ENCODE assay signal across 8 cellular contexts in genomic region chr12:66168410-66168809, GRCh38. TPM values are rescaled to one million over a fixed set of nuclear protein-coding genes. Genes with fewer than 3 reads are reported as not detected.
DNase-seq lines count a peak whose midpoint lies in the region; ATAC-seq and TF ChIP-seq lines count a peak whose summit lies in the region.

No MANE protein-coding gene starts in this region.

- CTCF ChIA-PET in activated CD4-positive, alpha-beta T cell treated with anti-CD3 and anti-CD28 coated beads, Interleukin-2, amount 10 ng/mL, durations not matched to agents 7 days and 5 days (lab: Charles Lee) = interaction anchor here (0.8 to 2.2 kb wide), 3 partner anchors 9 to 230 kb away, joined by 4 to 15 read pairs (median 6); no protein-coding TSS in a partner anchor

- peak overlapping the region; percentile 88 for H3K4me3 ChIP-seq in WI38 (ENCODE audit: low read depth, low read length)
- H3K4me3 ChIP-seq in iPS-15b (ENCODE audit: low read depth, low read length) = peak overlapping the region; percentile 30
- peak overlapping the region; percentile 98 for H3K4me3 ChIP-seq in thoracic aorta

- H3K4me1 ChIP-seq in iPS-15b (ENCODE audit: control insufficient read depth, insufficient read depth, low read length) (peaks cover 2% of the 10 kb centered on the region), thoracic aorta (ENCODE audit: control insufficient read depth in 1 of 2, low read depth in 2 of 2) (peaks cover 5 to 26% of the 10 kb centered on the region in 2 donors)

- no peak for DNase-seq in activated CD4-positive, alpha-beta T cell treated with anti-CD3 and anti-CD28 coated beads, Interleukin-2, amount 10 ng/mL, durations not matched to agents 7 days and 5 days
- no peak for DNase-seq in activated CD4-positive, alpha-beta T cell treated with anti-CD3 and anti-CD28 coated beads for 48 hours
- DNase-seq in thoracic aorta (ENCODE audit: low spot score) (no peak), SHP77 (lab: John Stamatoyannopoulos, UW) (no peak), G401 (ENCODE audit: low spot score) (no peak), germinal center (ENCODE audit: low spot score) (no peak)

- TF ChIP-seq CTCF in WI38 (IDR thresholded peaks at IDR 0.05; ENCODE audit: low read depth, low read length) (no peak), thoracic aorta (IDR thresholded peaks at IDR 0.05) (no peak)

- no peaks in the 10 kb centered on the region for H3K27me3 ChIP-seq in iPS-15b (ENCODE audit: control insufficient read depth, insufficient read depth, low read length)
- H3K27me3 ChIP-seq in thoracic aorta (replicated peaks; ENCODE audit: insufficient read depth) = no peaks in the 10 kb centered on the region

- POLR2A ChIA-PET in activated CD4-positive, alpha-beta T cell treated with anti-CD3 and anti-CD28 coated beads, Interleukin-2, amount 10 ng/mL, durations not matched to agents 7 days and 5 days (lab: Charles Lee) = interaction anchor here (0.9 to 1.1 kb wide), 2 partner anchors 28 to 38 kb away, joined by 3 to 5 read pairs; partner anchors contain the start of gene LLPH

- peak overlapping the region; percentile 94 for H3K4me3 Mint-ChIP-seq in activated CD4-positive, alpha-beta T cell treated with anti-CD3 and anti-CD28 coated beads, Interleukin-2, amount 10 ng/mL, durations not matched to agents 7 days and 5 days

- peak overlapping the region; percentile 100 for H3K27ac Mint-ChIP-seq in activated CD4-positive, alpha-beta T cell treated with anti-CD3 and anti-CD28 coated beads, Interleukin-2, amount 10 ng/mL, durations not matched to agents 7 days and 5 days

- H3K36me3 ChIP-seq in iPS-15b (ENCODE audit: control insufficient read depth, insufficient read depth, low read length) = no peaks in the 10 kb centered on the region
- no peaks in the 10 kb centered on the region for H3K36me3 ChIP-seq in thoracic aorta

- H3K9ac ChIP-seq in iPS-15b (ENCODE audit: low read depth, low read length) = no peak overlapping the region

- peak overlapping the region; percentile 95 to 100 for H3K27ac ChIP-seq in thoracic aorta

- peaks cover 53% of the 10 kb centered on the region for H3K4me1 Mint-ChIP-seq in activated CD4-positive, alpha-beta T cell treated with anti-CD3 and anti-CD28 coated beads, Interleukin-2, amount 10 ng/mL, durations not matched to agents 7 days and 5 days

- H3K9me3 Mint-ChIP-seq in activated CD4-positive, alpha-beta T cell treated with anti-CD3 and anti-CD28 coated beads, Interleukin-2, amount 10 ng/mL, durations not matched to agents 7 days and 5 days = peaks cover 25% of the 10 kb centered on the region

- ATAC-seq in thoracic aorta (ENCODE audit: insufficient number of reproducible peaks, low FRiP score, low read depth) = no peak

- H3K36me3 Mint-ChIP-seq in activated CD4-positive, alpha-beta T cell treated with anti-CD3 and anti-CD28 coated beads, Interleukin-2, amount 10 ng/mL, durations not matched to agents 7 days and 5 days (ENCODE audit: low read depth) = peaks cover 54% of the 10 kb centered on the region

- no peaks in the 10 kb centered on the region for H3K27me3 Mint-ChIP-seq in activated CD4-positive, alpha-beta T cell treated with anti-CD3 and anti-CD28 coated beads, Interleukin-2, amount 10 ng/mL, durations not matched to agents 7 days and 5 days

- in situ Hi-C loops in G401 (cut with HindIII; ENCODE audit: low sequenced_read_pairs) = no loop called here

- H3K9me3 ChIP-seq in iPS-15b (ENCODE audit: control insufficient read depth, insufficient read depth, low read length) (no peaks in the 10 kb centered on the region), thoracic aorta (no peaks in the 10 kb centered on the region)

RNA-seq across cellular contexts. Expression of gene TMBIM4, which starts 1.4 kb away (rescaled TPM):
- 10 to 100 TPM; 65.7 to 83.5 TPM for total RNA-seq in activated CD4-positive, alpha-beta T cell treated with anti-CD3 and anti-CD28 coated beads, Interleukin-2, amount 10 ng/mL, durations not matched to agents 7 days and 5 days
- 100 to 1,000 TPM; 114 to 161 TPM for total RNA-seq in thoracic aorta
- total RNA-seq in G401 (2014; rRNA removed; shearing (Covaris generic)) = 1.5 and 4.0 TPM in 2 replicates

RNA-seq across cellular contexts. Expression of gene IRAK3, which starts 20.6 kb away (rescaled TPM):
- total RNA-seq in activated CD4-positive, alpha-beta T cell treated with anti-CD3 and anti-CD28 coated beads, Interleukin-2, amount 10 ng/mL, durations not matched to agents 7 days and 5 days = under 1 TPM; 0.77 to 0.89 TPM
- 10 to 100 TPM; 29.8 to 67.9 TPM for total RNA-seq in thoracic aorta
- not detected in 2 replicates for total RNA-seq in G401 (2014; rRNA removed; shearing (Covaris generic))

RNA-seq across cellular contexts. Expression of gene LLPH, which starts 37.9 kb away (rescaled TPM):
- total RNA-seq in activated CD4-positive, alpha-beta T cell treated with anti-CD3 and anti-CD28 coated beads, Interleukin-2, amount 10 ng/mL, durations not matched to agents 7 days and 5 days = 10 to 100 TPM; 33.3 to 38.6 TPM
- 1 to 10 TPM; 5.0 to 8.1 TPM for total RNA-seq in thoracic aorta
- 9.2 and 36.5 TPM in 2 replicates for total RNA-seq in G401 (2014; rRNA removed; shearing (Covaris generic))

Comparison
In these comparisons a context has a peak if more than half of its experiments do, and no peak if none do; other contexts are left out.
1. H3K4me3 ChIP-seq: peak in every context shown above with its lines; median percentile 98 in thoracic aorta; 88 in WI38; 30 in iPS-15b.
2. RNA of gene TMBIM4, which starts 1.4 kb away (total RNA-seq): 114 to 161 TPM in thoracic aorta and 65.7 to 83.5 TPM in activated CD4-positive, alpha-beta T cell treated with anti-CD3 and anti-CD28 coated beads, Interleukin-2, amount 10 ng/mL, durations not matched to agents 7 days and 5 days; 1.5 to 4.0 TPM in G401; every median in the first group is over 10 times any median in the second.
3. RNA of gene IRAK3, which starts 20.6 kb away (total RNA-seq): 29.8 to 67.9 TPM in thoracic aorta; 0.77 to 0.89 TPM in activated CD4-positive, alpha-beta T cell treated with anti-CD3 and anti-CD28 coated beads, Interleukin-2, amount 10 ng/mL, durations not matched to agents 7 days and 5 days and not detected in G401; every median in the first group is over 10 times any median in the second.